In the genomic region with DNA sequence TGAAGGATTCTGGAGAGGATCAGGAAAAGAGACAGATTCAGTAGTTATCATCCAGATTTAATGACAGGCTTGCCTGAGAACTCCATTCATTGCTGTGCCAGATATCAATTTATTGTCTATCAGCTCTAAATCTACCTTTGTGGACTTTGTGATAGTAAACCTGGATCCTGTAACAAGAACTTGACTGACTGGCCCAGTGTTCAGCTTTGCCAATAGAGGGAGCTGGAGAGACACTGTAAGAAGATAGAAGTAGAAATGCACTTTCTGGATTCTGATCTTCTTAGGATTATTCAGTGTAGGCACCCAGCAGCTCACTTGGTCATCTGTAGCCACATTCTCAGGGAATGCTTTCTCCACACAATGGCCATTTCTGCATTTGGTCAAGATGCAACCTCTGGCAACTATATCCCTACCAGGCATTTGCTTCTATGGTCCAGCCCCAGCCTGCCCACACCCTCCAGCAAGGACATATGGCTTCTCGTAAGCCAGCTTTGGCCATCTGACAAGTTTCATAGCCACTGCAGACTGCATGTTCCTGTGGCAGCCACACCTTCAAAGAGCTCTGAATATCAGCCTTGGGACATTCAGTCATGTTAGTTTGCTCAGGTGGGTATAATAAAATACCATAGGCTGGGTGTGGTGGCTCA, we compare ENCODE assay signal across 8 cellular contexts. TPM values are rescaled to one million over a fixed set of nuclear protein-coding genes. Genes with fewer than 3 reads are reported as not detected.
A peak's percentile ranks its signal among the peaks of the same experiment; 100 is the strongest.
DNase-seq lines count a peak whose midpoint lies in the region; ATAC-seq and TF ChIP-seq lines count a peak whose summit lies in the region.

No MANE protein-coding gene starts in this region.

- H3K79me2 ChIP-seq in DND-41 (ENCODE audit: insufficient read depth, low read length), result no peaks in the 10 kb centered on the region
- no peaks in the 10 kb centered on the region for H3K79me2 ChIP-seq in OCI-LY3 (ENCODE audit: low read length)

- H3K27me3 ChIP-seq in DND-41 (ENCODE audit: insufficient read depth, low read length, poor library complexity), result peaks cover 3% of the 10 kb centered on the region
- H3K27me3 ChIP-seq in OCI-LY3 (ENCODE audit: low read depth, low read length), result peaks cover 41% of the 10 kb centered on the region
- no peaks in the 10 kb centered on the region for H3K27me3 ChIP-seq in right cardiac atrium (ENCODE audit: control insufficient read depth, insufficient read depth)

- no peak overlapping the region for H3K27ac ChIP-seq in DND-41 (ENCODE audit: low read length)
- no peak overlapping the region for H3K27ac ChIP-seq in OCI-LY3 (ENCODE audit: low read length)
- H3K27ac ChIP-seq in right cardiac atrium (ENCODE audit: low read length), result no peak overlapping the region

- H3K4me3 Mint-ChIP-seq in activated naive CD8-positive, alpha-beta T cell treated with anti-CD3 and anti-CD28 coated beads, Interleukin-2, amount 50 U/mL, for 24 hours, result no peak overlapping the region

- H3K9me3 ChIP-seq in DND-41 (ENCODE audit: insufficient read depth, low read length, severe bottlenecking), result no peaks in the 10 kb centered on the region
- H3K9me3 ChIP-seq in OCI-LY3 (ENCODE audit: insufficient read depth, low read length), result no peaks in the 10 kb centered on the region
- H3K9me3 ChIP-seq in right cardiac atrium (ENCODE audit: control insufficient read depth, low read length), result no peaks in the 10 kb centered on the region

- H3K4me1 ChIP-seq in DND-41 (ENCODE audit: insufficient read depth, low read length) (peaks cover 5% of the 10 kb centered on the region; the same call in 1 of the 2 replicates), OCI-LY3 (ENCODE audit: low read length) (peaks cover 24% of the 10 kb centered on the region), right cardiac atrium (ENCODE audit: control insufficient read depth, insufficient read depth, low read length) (no peaks in the 10 kb centered on the region)

- H3K36me3 Mint-ChIP-seq in activated naive CD8-positive, alpha-beta T cell treated with anti-CD3 and anti-CD28 coated beads, Interleukin-2, amount 50 U/mL, for 24 hours (ENCODE audit: low read depth), result no peaks in the 10 kb centered on the region

- H4K20me1 ChIP-seq in DND-41 (ENCODE audit: insufficient read depth, low read length) (no peaks in the 10 kb centered on the region), OCI-LY3 (ENCODE audit: insufficient read depth, low read length) (no peaks in the 10 kb centered on the region)

- H3K27ac Mint-ChIP-seq in activated naive CD8-positive, alpha-beta T cell treated with anti-CD3 and anti-CD28 coated beads, Interleukin-2, amount 50 U/mL, for 24 hours, result no peak overlapping the region

- H3K9me3 Mint-ChIP-seq in activated naive CD8-positive, alpha-beta T cell treated with anti-CD3 and anti-CD28 coated beads, Interleukin-2, amount 50 U/mL, for 24 hours, result no peaks in the 10 kb centered on the region

- H3K4me2 ChIP-seq in DND-41 (ENCODE audit: insufficient read depth, low read length), result no peak overlapping the region
- peak overlapping the region; percentile 10; the same call in 1 of the 2 replicates for H3K4me2 ChIP-seq in OCI-LY3 (ENCODE audit: low read length)

- ATAC-seq in DND-41 (ENCODE audit: insufficient read depth, low read depth) (peak; percentile 91), GM19455 (IDR thresholded peaks at IDR 0.05; ENCODE audit: unreplicated experiment) (peak; percentile 86), HG03469 (IDR thresholded peaks at IDR 0.05; ENCODE audit: unreplicated experiment) (peak; percentile 79), right cardiac atrium (peak; percentile 45 to 69)
- peak; percentile 47 for ATAC-seq in activated naive CD8-positive, alpha-beta T cell treated with anti-CD3 and anti-CD28 coated beads, Interleukin-2, amount 50 U/mL, for 24 hours

- intact Hi-C loops in right cardiac atrium (cut with DNase I), result no loop called here

- 45% methylated on average over 1 of the region's 1 CpG for WGBS in right cardiac atrium

- TF ChIP-seq CTCF in DND-41 (IDR thresholded peaks at IDR 0.05; ENCODE audit: borderline replicate concordance, extremely low read depth, low read length, poor library complexity, severe bottlenecking), result peak; percentile 88
- peak; percentile 99 for TF ChIP-seq CTCF in OCI-LY3 (IDR thresholded peaks at IDR 0.05; ENCODE audit: low read depth, low read length)

- H3K36me3 ChIP-seq in DND-41 (ENCODE audit: insufficient read depth, low read length), result no peaks in the 10 kb centered on the region
- no peaks in the 10 kb centered on the region for H3K36me3 ChIP-seq in OCI-LY3 (replicated peaks; ENCODE audit: low read depth, low read length)

- DNase-seq in DND-41 (peak; percentile 63), right cardiac atrium (peak in 2 of 3 donors; percentile 40 to 47), GM19238 (ENCODE audit: insufficient read length, low spot score) (no peak)
- peak; percentile 19 for DNase-seq in activated naive CD8-positive, alpha-beta T cell treated with anti-CD3 and anti-CD28 coated beads, Interleukin-2, amount 50 U/mL, for 24 hours
- peak; percentile 49 for DNase-seq in stimulated activated CD4-positive, alpha-beta T cell treated with anti-CD3 and anti-CD28 coated beads, Interleukin-1b, Interleukin-23, amount 100 ng/mL, for 48 hours

- no peak overlapping the region for H3K9ac ChIP-seq in DND-41 (ENCODE audit: low read depth, low read length)
- no peak overlapping the region for H3K9ac ChIP-seq in OCI-LY3 (ENCODE audit: low read length)

- H3K4me1 Mint-ChIP-seq in activated naive CD8-positive, alpha-beta T cell treated with anti-CD3 and anti-CD28 coated beads, Interleukin-2, amount 50 U/mL, for 24 hours, result peaks cover 13% of the 10 kb centered on the region

- H2AFZ ChIP-seq in DND-41 (ENCODE audit: low read depth, low read length), result no peak overlapping the region
- no peak overlapping the region for H2AFZ ChIP-seq in OCI-LY3 (ENCODE audit: low read depth, low read length)

- H3K27me3 Mint-ChIP-seq in activated naive CD8-positive, alpha-beta T cell treated with anti-CD3 and anti-CD28 coated beads, Interleukin-2, amount 50 U/mL, for 24 hours, result peaks cover 9% of the 10 kb centered on the region

- H3K4me3 ChIP-seq in DND-41 (ENCODE audit: low read depth in 1 of 2, low read length in 2 of 2) (no peak overlapping the region), OCI-LY3 (ENCODE audit: low read length) (no peak overlapping the region), right cardiac atrium (ENCODE audit: low read length) (no peak overlapping the region)

RNA-seq across cellular contexts. Expression of a gene that starts 6.1 kb away (rescaled TPM):
- 1 to 10 TPM; 3.8 to 9.6 (median 5.5) TPM for total RNA-seq in right cardiac atrium
- 1.9 TPM for polyA plus RNA-seq in right cardiac atrium

RNA-seq across cellular contexts. Expression of a gene that starts 14.6 kb away (rescaled TPM):
- total RNA-seq in right cardiac atrium, result 1 to 10 TPM in 2 of 4 donors, not detected in 2; 1.1 TPM
- 0.20 TPM for polyA plus RNA-seq in right cardiac atrium

RNA-seq across cellular contexts. Expression of a gene that starts 56.0 kb away (rescaled TPM):
- total RNA-seq in right cardiac atrium, result not detected
- polyA plus RNA-seq in right cardiac atrium, result not detected
